ENCODE assay signal across 25 cellular contexts in the genomic region with DNA sequence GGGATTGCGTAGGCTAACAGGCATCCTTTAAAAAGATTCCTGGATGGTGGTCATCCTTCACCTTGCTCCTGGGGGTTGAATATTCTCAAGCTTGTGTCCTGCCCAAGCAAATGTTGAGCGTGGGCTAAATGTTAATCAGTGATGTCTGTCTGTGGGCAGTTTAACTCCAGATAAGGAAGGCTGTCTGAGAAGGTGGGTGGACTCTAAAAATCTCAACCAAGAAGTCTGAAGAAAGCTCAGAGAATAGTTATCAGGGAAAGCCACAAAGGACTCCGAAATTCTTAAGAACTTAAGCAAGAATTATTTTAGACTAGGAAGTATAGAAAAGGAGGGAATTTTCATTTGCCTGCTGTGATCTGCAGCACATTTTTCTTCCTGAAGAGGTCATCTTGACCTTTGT.
A peak's percentile ranks its signal among the peaks of the same experiment; 100 is the strongest.
DNase-seq lines count a peak whose midpoint lies in the region; ATAC-seq, FAIRE-seq and TF ChIP-seq lines count a peak whose summit lies in the region.
"Had no signal": no experiment of that assay in that cellular context is flagged by ENCODE, and none has a peak within 500 bp of the region (broad histone marks: within the 10 kb centered on the region; RNA-seq: fewer than 3 reads in every experiment).

No MANE protein-coding gene starts in this region.

- H3K4me3 Mint-ChIP-seq in astrocyte (ENCODE audit: unreplicated experiment) (no peak overlapping the region), endodermal cell (no peak overlapping the region)
- H3K4me3 Mint-ChIP-seq: CD14-positive monocyte; CD4-positive, alpha-beta memory T cell had no signal

- H3K27me3 Mint-ChIP-seq in astrocyte (ENCODE audit: low read depth, unreplicated experiment), result no peaks in the 10 kb centered on the region
- H3K27me3 Mint-ChIP-seq in endodermal cell (ENCODE audit: insufficient read depth), result no peaks in the 10 kb centered on the region
- H3K27me3 Mint-ChIP-seq: CD4-positive, alpha-beta memory T cell had no signal

- H3K79me2 ChIP-seq in OCI-LY3 (ENCODE audit: low read length) (no peaks in the 10 kb centered on the region), astrocyte (ENCODE audit: insufficient read depth, low read length) (no peaks in the 10 kb centered on the region)

- H3K4me3 ChIP-seq in OCI-LY3 (ENCODE audit: low read length) (no peak overlapping the region), astrocyte (ENCODE audit: insufficient read depth, low read depth, low read length) (no peak overlapping the region), endodermal cell (ENCODE audit: low read length) (no peak overlapping the region)
- H3K4me3 ChIP-seq: A549; BLaER1 treated with 17β-estradiol and CSF1 and Interleukin-3, amounts not matched to agents 10 nM and 100 nM had no signal

- H3K4me1 Mint-ChIP-seq in astrocyte (ENCODE audit: low read depth, unreplicated experiment) (peaks cover 13% of the 10 kb centered on the region), endodermal cell (no peaks in the 10 kb centered on the region)
- H3K4me1 Mint-ChIP-seq: CD14-positive monocyte; CD4-positive, alpha-beta memory T cell had no signal

- H3K36me3 ChIP-seq in OCI-LY3 (replicated peaks; ENCODE audit: low read depth, low read length) (peaks cover 18% of the 10 kb centered on the region), astrocyte (ENCODE audit: insufficient read depth, low read length) (no peaks in the 10 kb centered on the region), endodermal cell (ENCODE audit: control insufficient read depth, insufficient read depth, low read length) (peaks cover 61% of the 10 kb centered on the region)
- H3K36me3 ChIP-seq: BE2C had no signal

- H3K27ac ChIP-seq in OCI-LY3 (ENCODE audit: low read length) (0 out of 2 replicates have a peak overlapping the region, but pooled peaks have one; percentile 16), astrocyte (ENCODE audit: low read depth, low read length) (no peak overlapping the region), endodermal cell (ENCODE audit: low read depth, low read length) (no peak overlapping the region)
- H3K27ac ChIP-seq: A549; BLaER1 treated with 17β-estradiol and CSF1 and Interleukin-3, amounts not matched to agents 10 nM and 100 nM had no signal

- H3K36me3 Mint-ChIP-seq in astrocyte (ENCODE audit: low read depth, unreplicated experiment), result peaks cover 13% of the 10 kb centered on the region
- H3K36me3 Mint-ChIP-seq in endodermal cell (ENCODE audit: low read depth), result peaks cover 59% of the 10 kb centered on the region
- peaks cover 0 to 5% of the 10 kb centered on the region in 2 donors for H3K36me3 Mint-ChIP-seq in activated naive CD4-positive, alpha-beta T cell treated with anti-CD3 and anti-CD28 coated beads, Interleukin-2, amount 50 U/mL, for 72 hours

- TF ChIP-seq CTCF in OCI-LY3 (IDR thresholded peaks at IDR 0.05; ENCODE audit: low read depth, low read length), result no peak
- TF ChIP-seq CTCF in astrocyte (IDR thresholded peaks at IDR 0.05; ENCODE audit: insufficient read depth, low read depth, low read length), result no peak
- peak; percentile 14 for TF ChIP-seq CTCF in endodermal cell (conservative IDR thresholded peaks at IDR 0.05)

- FAIRE-seq in astrocyte (lab: Jason Lieb, UNC), result no peak
- FAIRE-seq: A549, GM12891, GM18507 had no signal

- H3K4me2 ChIP-seq in OCI-LY3 (ENCODE audit: low read length) (peak overlapping the region; percentile 47), astrocyte (ENCODE audit: low read length) (no peak overlapping the region)
- H3K4me2 ChIP-seq: A549; BLaER1 treated with 17β-estradiol and CSF1 and Interleukin-3, amounts not matched to agents 10 nM and 100 nM had no signal

- no peak overlapping the region for H3K27ac Mint-ChIP-seq in astrocyte (ENCODE audit: unreplicated experiment)
- H3K27ac Mint-ChIP-seq in endodermal cell, result no peak overlapping the region
- H3K27ac Mint-ChIP-seq in activated naive CD4-positive, alpha-beta T cell treated with anti-CD3 and anti-CD28 coated beads, Interleukin-2, amount 50 U/mL, for 72 hours, result no peak overlapping the region
- H3K27ac Mint-ChIP-seq: CD4-positive, alpha-beta memory T cell had no signal

- no peak overlapping the region for H3K9ac ChIP-seq in OCI-LY3 (ENCODE audit: low read length)
- no peak overlapping the region for H3K9ac ChIP-seq in astrocyte (ENCODE audit: low read length)
- H3K9ac ChIP-seq in endodermal cell (ENCODE audit: extremely low read depth, low read length, poor library complexity, severe bottlenecking), result no peak overlapping the region
- H3K9ac ChIP-seq: BLaER1 treated with 17β-estradiol and CSF1 and Interleukin-3, amounts not matched to agents 10 nM and 100 nM had no signal

- H3K27me3 ChIP-seq in OCI-LY3 (ENCODE audit: low read depth, low read length) (no peaks in the 10 kb centered on the region), astrocyte (ENCODE audit: insufficient read depth, low read length) (no peaks in the 10 kb centered on the region), endodermal cell (ENCODE audit: control insufficient read depth, insufficient read depth, low read length, poor library complexity, severe bottlenecking) (no peaks in the 10 kb centered on the region)
- H3K27me3 ChIP-seq: BE2C; BLaER1 treated with 17β-estradiol and CSF1 and Interleukin-3, amounts not matched to agents 10 nM and 100 nM had no signal

- H3K9me3 Mint-ChIP-seq in astrocyte (ENCODE audit: unreplicated experiment), result no peaks in the 10 kb centered on the region
- H3K9me3 Mint-ChIP-seq in endodermal cell, result no peaks in the 10 kb centered on the region
- no peaks in the 10 kb centered on the region for H3K9me3 Mint-ChIP-seq in activated naive CD4-positive, alpha-beta T cell treated with anti-CD3 and anti-CD28 coated beads, Interleukin-2, amount 50 U/mL, for 72 hours
- H3K9me3 Mint-ChIP-seq: CD14-positive monocyte; CD4-positive, alpha-beta memory T cell had no signal

- no peaks in the 10 kb centered on the region for H4K20me1 ChIP-seq in OCI-LY3 (ENCODE audit: insufficient read depth, low read length)
- no peaks in the 10 kb centered on the region for H4K20me1 ChIP-seq in astrocyte (ENCODE audit: insufficient read depth, low read length)
- H4K20me1 ChIP-seq: BLaER1 treated with 17β-estradiol and CSF1 and Interleukin-3, amounts not matched to agents 10 nM and 100 nM had no signal

- WGBS in endodermal cell (ENCODE audit: insufficient coverage in 1 of 2, insufficient read length in 1 of 2), 2 experiments, result 87 to 90% methylated on average over 1 to 3 of the region's 3 CpGs

- H3K4me1 ChIP-seq in OCI-LY3 (ENCODE audit: low read length), result peaks cover 13% of the 10 kb centered on the region
- H3K4me1 ChIP-seq in astrocyte (ENCODE audit: insufficient read depth, low read length), result no peaks in the 10 kb centered on the region
- H3K4me1 ChIP-seq in endodermal cell (ENCODE audit: control insufficient read depth, insufficient read depth, low read length), result no peaks in the 10 kb centered on the region
- H3K4me1 ChIP-seq: A549; BE2C; BLaER1 treated with 17β-estradiol and CSF1 and Interleukin-3, amounts not matched to agents 10 nM and 100 nM had no signal

- no peak for ATAC-seq in GM21576 (IDR thresholded peaks at IDR 0.05; ENCODE audit: unreplicated experiment)
- ATAC-seq in activated naive CD4-positive, alpha-beta T cell treated with anti-CD3 and anti-CD28 coated beads, Interleukin-2, amount 50 U/mL, for 72 hours, result no peak
- ATAC-seq: A549, HCT116 had no signal

- no peaks in the 10 kb centered on the region for H3K9me3 ChIP-seq in OCI-LY3 (ENCODE audit: insufficient read depth, low read length)
- no peaks in the 10 kb centered on the region for H3K9me3 ChIP-seq in astrocyte (ENCODE audit: insufficient read depth, low read depth, low read length)
- H3K9me3 ChIP-seq in endodermal cell (ENCODE audit: control insufficient read depth, low read length), result peaks cover 7% of the 10 kb centered on the region
- H3K9me3 ChIP-seq: A549; BE2C; BLaER1 treated with 17β-estradiol and CSF1 and Interleukin-3, amounts not matched to agents 10 nM and 100 nM had no signal

- DNase-seq in astrocyte (ENCODE audit: low read depth), result peak; percentile 72
- DNase-seq in endodermal cell, result no peak
- no peak for DNase-seq in activated naive CD4-positive, alpha-beta T cell treated with anti-CD3 and anti-CD28 coated beads, Interleukin-2, amount 50 U/mL, for 72 hours (ENCODE audit: low spot score in 2 of 2)
- DNase-seq in NCI-H146 (lab: John Stamatoyannopoulos, UW), result no peak
- no peak for DNase-seq in SKM-1 (lab: John Stamatoyannopoulos, UW; ENCODE audit: unreplicated experiment)
- DNase-seq: 8988T; ACHN; AML-193; BE2C; Calu3; CD4-positive, alpha-beta memory T cell; COR-L47; DMS53; DMS79 treated with DMSO at 0.1 percent for 48 hours; GF-D8; GOT3; H7 had no signal

- no peak overlapping the region for H2AFZ ChIP-seq in OCI-LY3 (ENCODE audit: low read depth, low read length)
- no peak overlapping the region for H2AFZ ChIP-seq in astrocyte (ENCODE audit: low read depth, low read length)
